ENCODE assay signal across 15 cellular contexts in genomic region chr2:128424406-128424805, GRCh38.
DNase-seq lines count a peak whose midpoint lies in the region; ATAC-seq, FAIRE-seq and TF ChIP-seq lines count a peak whose summit lies in the region.
"Had no signal": no experiment of that assay in that cellular context is flagged by ENCODE, and none has a peak within 500 bp of the region (broad histone marks: within the 10 kb centered on the region; RNA-seq: fewer than 3 reads in every experiment).

No MANE protein-coding gene starts in this region.

- H3K27ac Mint-ChIP-seq in neural crest cell (ENCODE audit: unreplicated experiment): peak overlapping the region; percentile 68
- H3K27ac Mint-ChIP-seq: CD8-positive, alpha-beta T cell had no signal

- H3K27me3 Mint-ChIP-seq in neural crest cell (ENCODE audit: low read depth): peaks cover under 1% of the 10 kb centered on the region

- no peak overlapping the region for H3K4me3 ChIP-seq in bronchial epithelial cell (ENCODE audit: low read depth, low read length)

- H3K27me3 ChIP-seq in bronchial epithelial cell (ENCODE audit: control insufficient read depth, insufficient read depth, low read length): no peaks in the 10 kb centered on the region

- peak; percentile 28 for FAIRE-seq in bronchial epithelial cell (lab: Jason Lieb, UNC)

- H3K4me3 Mint-ChIP-seq in neural crest cell: no peak overlapping the region
- H3K4me3 Mint-ChIP-seq: CD8-positive, alpha-beta T cell had no signal

- H3K36me3 ChIP-seq in bronchial epithelial cell (ENCODE audit: control insufficient read depth, insufficient read depth, low read length): no peaks in the 10 kb centered on the region

- TF ChIP-seq CTCF in bronchial epithelial cell (IDR thresholded peaks at IDR 0.05; ENCODE audit: insufficient read depth, low read length, severe bottlenecking): no peak
- no peak for TF ChIP-seq CTCF in neural crest cell (conservative IDR thresholded peaks at IDR 0.05)

- H3K9me3 Mint-ChIP-seq in neural crest cell: peaks cover 16% of the 10 kb centered on the region

- DNase-seq in activated effector memory CD4-positive, alpha-beta T cell treated with anti-CD3 and anti-CD28 coated beads, Interleukin-2, amount 50 U/mL, for 16 hours: peak; percentile 22
- no peak for DNase-seq in activated effector memory CD4-positive, alpha-beta T cell treated with Interleukin-2 at 50 U/mL for 16 hours
- DNase-seq in bronchial epithelial cell (ENCODE audit: low read depth) (no peak), neural crest cell (ENCODE audit: low read depth, low spot score) (no peak), NCI-H146 (lab: John Stamatoyannopoulos, UW) (no peak)
- no peak for DNase-seq in stimulated activated CD4-positive, alpha-beta T cell treated with anti-CD3 and anti-CD28 coated beads, Interleukin-15, amount 100 ng/mL, for 24 hours
- DNase-seq: DMS79 treated with DMSO at 0.1 percent for 48 hours, NCI-H1417 treated with DMSO at 0.1 percent for 48 hours, NCI-H2029 treated with DMSO at 0.1 percent for 48 hours, NCI-H2171 treated with DMSO at 0.1 percent for 48 hours, NCI-H446 treated with DMSO at 0.1 percent for 48 hours, NCI-H748 treated with DMSO at 0.1 percent for 48 hours had no signal

- H3K36me3 Mint-ChIP-seq in neural crest cell (ENCODE audit: low read depth): peaks cover 10% of the 10 kb centered on the region
- H3K36me3 Mint-ChIP-seq: CD8-positive, alpha-beta T cell had no signal

- no peak for ATAC-seq in HG02970 (IDR thresholded peaks at IDR 0.05; ENCODE audit: low FRiP score, unreplicated experiment)
- ATAC-seq in GM21619 (IDR thresholded peaks at IDR 0.05; ENCODE audit: unreplicated experiment): no peak
- ATAC-seq: CD8-positive, alpha-beta T cell had no signal

- H3K4me1 Mint-ChIP-seq in neural crest cell: peaks cover 4% of the 10 kb centered on the region
